6 cellular contexts compared by ENCODE assay signal in the genomic region with DNA sequence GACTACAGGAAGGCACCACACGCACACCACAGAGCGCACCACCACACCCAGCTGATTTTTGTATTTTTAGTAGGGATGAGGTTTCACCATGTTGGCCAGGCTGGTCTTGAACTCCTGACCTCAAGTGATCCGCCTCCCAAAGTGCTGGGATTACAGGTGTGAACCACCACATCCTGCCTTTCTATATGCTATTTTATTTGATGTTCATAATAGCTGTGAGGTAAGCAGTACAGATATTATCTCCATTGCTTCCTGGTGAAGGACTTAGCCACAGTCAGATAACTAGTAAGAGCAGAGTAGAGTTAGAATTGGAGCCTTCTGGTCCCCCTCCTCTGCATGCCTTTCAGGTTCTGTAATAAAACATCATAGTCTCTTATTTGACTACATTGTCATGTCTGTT. TPM values are rescaled to one million over a fixed set of nuclear protein-coding genes. Genes with fewer than 3 reads are reported as not detected.
"Had no signal": no experiment of that assay in that cellular context is flagged by ENCODE, and none has a peak within 500 bp of the region (broad histone marks: within the 10 kb centered on the region; RNA-seq: fewer than 3 reads in every experiment).

No MANE protein-coding gene starts in this region.

RNA-seq across cellular contexts. Expression of a gene that starts 46.3 kb away (rescaled TPM):
- total RNA-seq: M059J, NCI-H460, PC-3, Peyer's patch, Right ventricle myocardium superior, SJSA1 had no signal
